In genomic region chr12:100995201-100995600, GRCh38 we compare ENCODE assay signal across 11 cellular contexts.
A peak's percentile ranks its signal among the peaks of the same experiment; 100 is the strongest.
DNase-seq lines count a peak whose midpoint lies in the region; ATAC-seq and TF ChIP-seq lines count a peak whose summit lies in the region.
"Had no signal": no experiment of that assay in that cellular context is flagged by ENCODE, and none has a peak within 500 bp of the region (broad histone marks: within the 10 kb centered on the region; RNA-seq: fewer than 3 reads in every experiment).

No MANE protein-coding gene starts in this region.

- H3K4me1 ChIP-seq in HAP-1 (peaks cover 19% of the 10 kb centered on the region), foreskin keratinocyte (peaks cover 10% of the 10 kb centered on the region), tibial nerve (no peaks in the 10 kb centered on the region), SJCRH30 (no peaks in the 10 kb centered on the region)

- H3K9me3 ChIP-seq in HAP-1 (no peaks in the 10 kb centered on the region), tibial nerve (no peaks in the 10 kb centered on the region), SJCRH30 (replicated peaks) (no peaks in the 10 kb centered on the region)

- ATAC-seq in foreskin keratinocyte = peak; percentile 96
- no peak for ATAC-seq in activated CD4-positive, CD25-positive, alpha-beta regulatory T cell treated with anti-CD3 and anti-CD28 coated beads, Interleukin-2, amount 50 U/mL, for 24 hours

- 35 to 38% methylated on average over 3 of the region's 3 CpGs for WGBS in tibial nerve, 2 donors

- H3K36me3 ChIP-seq in HAP-1 (replicated peaks) (no peaks in the 10 kb centered on the region), tibial nerve (no peaks in the 10 kb centered on the region), SJCRH30 (no peaks in the 10 kb centered on the region)

- in situ Hi-C loops in HAP-1 (cut with MboI; ENCODE audit: low sequenced_read_pairs) = no loop called here

- TF ChIP-seq EP300 in tibial nerve (IDR thresholded peaks at IDR 0.05) = no peak

- no peak for TF ChIP-seq POLR2A in tibial nerve (IDR thresholded peaks at IDR 0.05)

- H3K27ac ChIP-seq in foreskin keratinocyte = no peak overlapping the region
- H3K27ac ChIP-seq in tibial nerve = no peak overlapping the region
- H3K27ac ChIP-seq in SJCRH30 = no peak overlapping the region
- H3K27ac ChIP-seq in coronary artery = no peak overlapping the region
- H3K27ac ChIP-seq: KMS-11 had no signal

- TF ChIP-seq CTCF in GM12865 (IDR thresholded peaks at IDR 0.05; ENCODE audit: insufficient read depth, low read depth, low read length, missing control alignments) = no peak
- no peak for TF ChIP-seq CTCF in foreskin keratinocyte (conservative IDR thresholded peaks at IDR 0.05)
- no peak for TF ChIP-seq CTCF in tibial nerve (IDR thresholded peaks at IDR 0.05)
- TF ChIP-seq CTCF in coronary artery (IDR thresholded peaks at IDR 0.05) = no peak

- H3K27me3 ChIP-seq in HAP-1 (ENCODE audit: low read depth) (no peaks in the 10 kb centered on the region), foreskin keratinocyte (no peaks in the 10 kb centered on the region), tibial nerve (no peaks in the 10 kb centered on the region), SJCRH30 (no peaks in the 10 kb centered on the region)

- DNase-seq in GM12865 (ENCODE audit: low read depth) (peak; percentile 39), HAP-1 (ENCODE audit: low spot score in 2 of 2) (peak; percentile 75 to 81), LHCN-M2 (ENCODE audit: low read depth) (peak; percentile 35), foreskin keratinocyte (peak in 1 of 2 donors; percentile 43), tibial nerve (ENCODE audit: low spot score in 2 of 2) (no peak), SJCRH30 (no peak), coronary artery (ENCODE audit: low spot score) (no peak)
- DNase-seq: CD4-positive, alpha-beta memory T cell; central memory CD4-positive, alpha-beta T cell had no signal

- H3K4me3 ChIP-seq in GM12865 (ENCODE audit: low read depth, low read length) (no peak overlapping the region), HAP-1 (no peak overlapping the region), tibial nerve (no peak overlapping the region), SJCRH30 (no peak overlapping the region), coronary artery (no peak overlapping the region)

Comparison
In these comparisons a context has a peak if more than half of its experiments do, and no peak if none do; other contexts are left out.
1. DNase-seq: peak in GM12865 (single experiment), HAP-1 (2 of 2) and LHCN-M2 (single experiment); none in tibial nerve (0 of 2), SJCRH30 (0 of 2) and coronary artery (single experiment).